25 cellular contexts compared by ENCODE assay signal in genomic region chr2:31344447-31344846, GRCh38.
A peak's percentile ranks its signal among the peaks of the same experiment; 100 is the strongest.
DNase-seq lines count a peak whose midpoint lies in the region; ATAC-seq, FAIRE-seq and TF ChIP-seq lines count a peak whose summit lies in the region.
"Had no signal": no experiment of that assay in that cellular context is flagged by ENCODE, and none has a peak within 500 bp of the region (broad histone marks: within the 10 kb centered on the region; RNA-seq: fewer than 3 reads in every experiment).

No MANE protein-coding gene starts in this region.

- peaks cover 14% of the 10 kb centered on the region for H3K27me3 Mint-ChIP-seq in T-helper 2 cell treated with Interferon-gamma antibody and Interleukin-4, amounts not matched to agents 5 μg/mL and 100 μg/mL, for 36 hours (ENCODE audit: low read depth)
- no peaks in the 10 kb centered on the region for H3K27me3 Mint-ChIP-seq in endodermal cell (ENCODE audit: insufficient read depth)
- H3K27me3 Mint-ChIP-seq: CD4-positive, CD25-positive, alpha-beta regulatory T cell had no signal

- no peak overlapping the region for H3K9ac ChIP-seq in endodermal cell (ENCODE audit: extremely low read depth, low read length, poor library complexity, severe bottlenecking)
- H3K9ac ChIP-seq: BLaER1 had no signal

- H3K4me3 Mint-ChIP-seq in T-helper 2 cell treated with Interferon-gamma antibody and Interleukin-4, amounts not matched to agents 5 μg/mL and 100 μg/mL, for 36 hours, result no peak overlapping the region
- no peak overlapping the region for H3K4me3 Mint-ChIP-seq in endodermal cell
- H3K4me3 Mint-ChIP-seq: CD14-positive monocyte; CD4-positive, alpha-beta memory T cell; CD4-positive, CD25-positive, alpha-beta regulatory T cell; CD8-positive, alpha-beta memory T cell had no signal

- H3K27ac ChIP-seq in endodermal cell (ENCODE audit: low read depth, low read length), result no peak overlapping the region
- H3K27ac ChIP-seq: 22Rv1, A549, BLaER1 had no signal

- H3K27ac Mint-ChIP-seq in T-helper 2 cell treated with Interferon-gamma antibody and Interleukin-4, amounts not matched to agents 5 μg/mL and 100 μg/mL, for 36 hours, result no peak overlapping the region
- H3K27ac Mint-ChIP-seq in endodermal cell, result no peak overlapping the region
- H3K27ac Mint-ChIP-seq: CD14-positive monocyte; CD4-positive, alpha-beta memory T cell; CD4-positive, CD25-positive, alpha-beta regulatory T cell; CD8-positive, alpha-beta memory T cell had no signal

- no peaks in the 10 kb centered on the region for H3K9me3 Mint-ChIP-seq in T-helper 2 cell treated with Interferon-gamma antibody and Interleukin-4, amounts not matched to agents 5 μg/mL and 100 μg/mL, for 36 hours
- no peaks in the 10 kb centered on the region for H3K9me3 Mint-ChIP-seq in endodermal cell
- H3K9me3 Mint-ChIP-seq: CD4-positive, alpha-beta memory T cell; CD8-positive, alpha-beta memory T cell had no signal

- no peaks in the 10 kb centered on the region for H3K4me1 ChIP-seq in endodermal cell (ENCODE audit: control insufficient read depth, insufficient read depth, low read length)
- H3K4me1 ChIP-seq: A549, BE2C, BLaER1 had no signal

- H3K27me3 ChIP-seq in endodermal cell (ENCODE audit: control insufficient read depth, insufficient read depth, low read length, poor library complexity, severe bottlenecking), result no peaks in the 10 kb centered on the region
- H3K27me3 ChIP-seq: BE2C, BLaER1 had no signal

- H3K36me3 ChIP-seq in endodermal cell (ENCODE audit: control insufficient read depth, insufficient read depth, low read length), result no peaks in the 10 kb centered on the region
- H3K36me3 ChIP-seq: BE2C, BLaER1 had no signal

- H3K36me3 Mint-ChIP-seq in T-helper 2 cell treated with Interferon-gamma antibody and Interleukin-4, amounts not matched to agents 5 μg/mL and 100 μg/mL, for 36 hours (ENCODE audit: low read depth), result no peaks in the 10 kb centered on the region
- no peaks in the 10 kb centered on the region for H3K36me3 Mint-ChIP-seq in endodermal cell (ENCODE audit: low read depth)
- H3K36me3 Mint-ChIP-seq: CD14-positive monocyte; CD4-positive, alpha-beta memory T cell; CD4-positive, CD25-positive, alpha-beta regulatory T cell; CD8-positive, alpha-beta memory T cell had no signal

- FAIRE-seq in urothelium cell line (lab: Jason Lieb, UNC), result peak; percentile 88
- FAIRE-seq: A549, GM12891, GM19239 had no signal

- peak; percentile 1 for DNase-seq in T-helper 2 cell treated with Interferon-gamma antibody and Interleukin-4, amounts not matched to agents 5 μg/mL and 100 μg/mL, for 36 hours (ENCODE audit: low spot score)
- DNase-seq in T-helper 2 cell (no peak), endodermal cell (peak; percentile 13), left lobe of liver (ENCODE audit: low spot score) (no peak), urothelium cell line (ENCODE audit: low spot score) (no peak), NCI-H1105 (lab: John Stamatoyannopoulos, UW) (no peak), mucosa of gallbladder (ENCODE audit: low spot score) (no peak), DMS79 (lab: John Stamatoyannopoulos, UW) (no peak)
- DNase-seq: BE2C; C1 segment of cervical spinal cord; CD4-positive, alpha-beta memory T cell; CD4-positive, CD25-positive, alpha-beta regulatory T cell; CD8-positive, alpha-beta memory T cell; COR-L47; DMS 273 treated with DMSO at 0.1 percent for 48 hours; DMS153; DMS53; DMS79 treated with DMSO at 0.1 percent for 48 hours; GF-D8 had no signal

- H3K4me3 ChIP-seq in endodermal cell (ENCODE audit: low read length), result no peak overlapping the region
- H3K4me3 ChIP-seq: A549, BLaER1 had no signal

- peak; percentile 19 for ATAC-seq in left lobe of liver
- ATAC-seq: A549 had no signal

- TF ChIP-seq CTCF in endodermal cell (conservative IDR thresholded peaks at IDR 0.05), result no peak

- no peaks in the 10 kb centered on the region for H3K4me1 Mint-ChIP-seq in T-helper 2 cell treated with Interferon-gamma antibody and Interleukin-4, amounts not matched to agents 5 μg/mL and 100 μg/mL, for 36 hours (ENCODE audit: low read depth)
- no peaks in the 10 kb centered on the region for H3K4me1 Mint-ChIP-seq in endodermal cell
- H3K4me1 Mint-ChIP-seq: CD14-positive monocyte; CD4-positive, alpha-beta memory T cell; CD4-positive, CD25-positive, alpha-beta regulatory T cell; CD8-positive, alpha-beta memory T cell had no signal

- no peaks in the 10 kb centered on the region for H3K9me3 ChIP-seq in endodermal cell (ENCODE audit: control insufficient read depth, low read length)
- H3K9me3 ChIP-seq: A549, BE2C, BLaER1 had no signal

- 83 to 92% methylated on average over 1 to 4 of the region's 4 CpGs for WGBS in endodermal cell (ENCODE audit: insufficient coverage in 1 of 2, insufficient read length in 1 of 2), 2 experiments

Comparison
In these comparisons a context has a peak if more than half of its experiments do, and no peak if none do; other contexts are left out.
1. DNase-seq: peak in T-helper 2 cell treated with Interferon-gamma antibody and Interleukin-4, amounts not matched to agents 5 μg/mL and 100 μg/mL, for 36 hours (single experiment) and endodermal cell (single experiment); none in T-helper 2 cell (0 of 5), left lobe of liver (single experiment), urothelium cell line (single experiment), NCI-H1105 (single experiment), mucosa of gallbladder (single experiment) and DMS79 (single experiment).